Comparison of ENCODE assay signal across 8 cellular contexts in genomic region chr4:123488916-123489315, GRCh38.
DNase-seq lines count a peak whose midpoint lies in the region; ATAC-seq and TF ChIP-seq lines count a peak whose summit lies in the region.

No MANE protein-coding gene starts in this region.

- no peak for TF ChIP-seq POLR2A in esophagus squamous epithelium (IDR thresholded peaks at IDR 0.05)
- no peak for TF ChIP-seq POLR2A in gastrocnemius medialis (IDR thresholded peaks at IDR 0.05)

- CTCF ChIA-PET in HEK293 (lab: Yijun Ruan, JAX) = no interaction called here

- peaks cover 4% of the 10 kb centered on the region; the same call in 1 of the 2 replicates for H3K4me1 ChIP-seq in HEK293 (ENCODE audit: control insufficient read depth, insufficient read depth, low read length)
- H3K4me1 ChIP-seq in esophagus squamous epithelium = no peaks in the 10 kb centered on the region
- H3K4me1 ChIP-seq in gastrocnemius medialis = no peaks in the 10 kb centered on the region

- H3K27me3 ChIP-seq in esophagus squamous epithelium (no peaks in the 10 kb centered on the region), gastrocnemius medialis (no peaks in the 10 kb centered on the region)

- in situ Hi-C loops in gastrocnemius medialis (cut with MboI; ENCODE audit: low sequenced_read_pairs in 4 of 4) = no loop called here

- H3K27ac ChIP-seq in HEK293 (ENCODE audit: extremely low read depth, low read depth, low read length) (no peak overlapping the region), esophagus squamous epithelium (peak overlapping the region in 3 of 4 donors; percentile 58 to 67 (median 63)), gastrocnemius medialis (no peak overlapping the region)

- POLR2A ChIA-PET in HEK293 (lab: Yijun Ruan, JAX) = no interaction called here

- H3K4me3 ChIP-seq in HEK293 (ENCODE audit: low read depth, low read length) (no peak overlapping the region), esophagus squamous epithelium (no peak overlapping the region), gastrocnemius medialis (no peak overlapping the region)

- no peak for ATAC-seq in gastrocnemius medialis

- 34 to 39% methylated on average over 5 of the region's 5 CpGs for WGBS in esophagus squamous epithelium, 2 donors

- intact Hi-C loops in esophagus squamous epithelium (cut with DNase I) = no loop called here
- intact Hi-C loops in gastrocnemius medialis (cut with DNase I; ENCODE audit: low total_unique reads) = no loop called here

- H3K9me3 ChIP-seq in HEK293 (ENCODE audit: control insufficient read depth, insufficient read depth, low read depth, low read length) (no peaks in the 10 kb centered on the region), esophagus squamous epithelium (no peaks in the 10 kb centered on the region), gastrocnemius medialis (no peaks in the 10 kb centered on the region)

- no peak for TF ChIP-seq CTCF in HEK293 (tag by site-specific recombination; IDR thresholded peaks at IDR 0.05)
- no peak for TF ChIP-seq CTCF in esophagus squamous epithelium (IDR thresholded peaks at IDR 0.05)
- no peak for TF ChIP-seq CTCF in gastrocnemius medialis (IDR thresholded peaks at IDR 0.05 in 4 of 5, conservative IDR thresholded peaks at IDR 0.05 in 1 of 5)

- DNase-seq in DMS53 (lab: John Stamatoyannopoulos, UW) = peak; percentile 67
- DNase-seq in NOMO-1 treated with dmso at 0.1 percent for 144 hours (lab: John Stamatoyannopoulos, UW; ENCODE audit: unreplicated experiment) = peak; percentile 35
- DNase-seq in esophagus squamous epithelium (lab: John Stamatoyannopoulos, UW) = no peak
- no peak for DNase-seq in stimulated activated CD4-positive, alpha-beta T cell treated with anti-CD3 and anti-CD28 coated beads, Interleukin-1b, Interleukin-23, amount 100 ng/mL, for 48 hours
- DNase-seq in gastrocnemius medialis = no peak
- DNase-seq in D341Med (ENCODE audit: low spot score) = no peak
- DNase-seq in activated gamma-delta T cell treated with Interleukin-2 at 50 U/mL for 16 hours = no peak

- H3K36me3 ChIP-seq in HEK293 (ENCODE audit: control insufficient read depth in 2 of 2, insufficient read depth in 1 of 2, low read length in 2 of 2) = no peaks in the 10 kb centered on the region
- H3K36me3 ChIP-seq in esophagus squamous epithelium = no peaks in the 10 kb centered on the region
- H3K36me3 ChIP-seq in gastrocnemius medialis = no peaks in the 10 kb centered on the region

TF ChIP-seq in HEK293, 187 proteins besides CTCF, POLR2A, EP300 and RAD21:
- TF ChIP-seq ZNF280C (tag by site-specific recombination; IDR thresholded peaks at IDR 0.05) (no peak), SCRT2 (tag by site-specific recombination; IDR thresholded peaks at IDR 0.05) (peak; percentile 16; the same call in 1 of the 2 replicates)
TF ChIP-seq in HEK293: peak in this region for 1.

Comparison
In these comparisons a context has a peak if more than half of its experiments do, and no peak if none do; other contexts are left out.
1. DNase-seq: peak in DMS53 (single experiment) and NOMO-1 treated with dmso at 0.1 percent for 144 hours (single experiment); none in esophagus squamous epithelium (single experiment), stimulated activated CD4-positive, alpha-beta T cell treated with anti-CD3 and anti-CD28 coated beads, Interleukin-1b, Interleukin-23, amount 100 ng/mL, for 48 hours (single experiment), gastrocnemius medialis (0 of 2), D341Med (single experiment) and activated gamma-delta T cell treated with Interleukin-2 at 50 U/mL for 16 hours (single experiment).
2. H3K27ac ChIP-seq: peak in esophagus squamous epithelium (3 of 4); none in HEK293 (single experiment) and gastrocnemius medialis (0 of 4).